Comparison of ENCODE assay signal across 1 cellular context in genomic region chr12:6963741-6964446, GRCh38.
TF ChIP-seq lines count a peak whose summit lies in the region.

No MANE protein-coding gene starts in this region.

TF ChIP-seq in GM23338, 12 proteins besides CTCF, POLR2A, EP300 and RAD21 (continued from another document):
- no peak for TF ChIP-seq ZNF462 (CRISPR knock-in tag; IDR thresholded peaks at IDR 0.05)
